Comparison of ENCODE assay signal across 1 cellular context in the genomic region with DNA sequence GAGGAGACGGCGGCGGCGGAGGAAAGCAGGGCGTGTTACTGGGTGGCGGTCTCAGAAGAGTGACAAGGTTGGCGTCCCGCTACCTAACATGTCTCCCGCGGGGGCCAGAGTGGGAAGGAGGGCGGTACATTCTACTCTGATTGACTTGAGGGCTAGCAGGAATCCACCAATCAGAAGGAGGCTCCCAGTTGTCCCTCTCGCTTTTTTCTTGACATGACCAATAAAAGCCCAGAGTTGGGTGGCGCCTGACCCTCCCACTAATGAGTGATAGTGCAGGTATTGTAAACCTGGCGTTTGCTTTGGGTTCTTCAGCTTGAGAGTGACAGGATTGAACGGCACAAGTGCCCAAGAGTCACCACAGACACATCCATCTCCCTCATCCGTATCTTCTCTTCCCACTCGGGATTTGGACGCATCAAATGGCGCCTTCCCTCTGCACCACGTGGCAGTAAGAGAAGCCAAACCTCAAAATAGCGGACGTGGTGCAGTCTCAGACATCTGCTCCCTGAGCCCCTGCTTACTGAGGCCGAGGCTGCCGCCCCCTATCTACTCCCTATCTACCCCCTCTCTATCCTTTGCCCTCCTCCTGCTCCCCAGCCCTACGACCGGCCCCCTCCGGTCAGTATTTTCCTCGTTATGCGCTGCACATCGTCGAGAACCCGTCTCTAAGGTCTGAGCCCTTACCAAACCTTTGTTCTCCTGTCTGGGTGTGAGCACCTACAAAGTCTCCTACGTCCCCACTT.
TF ChIP-seq lines count a peak whose summit lies in the region.

No MANE protein-coding gene starts in this region.

TF ChIP-seq in HCT116, 20 proteins besides CTCF, POLR2A, EP300 and RAD21 (continued from another document):
- TF ChIP-seq ELF1 (IDR thresholded peaks at IDR 0.05; ENCODE audit: borderline replicate concordance, low read depth) (no peak), CBX3 (IDR thresholded peaks at IDR 0.05; ENCODE audit: low read depth) (no peak), EGR1 (IDR thresholded peaks at IDR 0.05; ENCODE audit: low read depth) (no peak), ZFX (IDR thresholded peaks at IDR 0.05) (no peak)
- TF ChIP-seq, protein P1, sequence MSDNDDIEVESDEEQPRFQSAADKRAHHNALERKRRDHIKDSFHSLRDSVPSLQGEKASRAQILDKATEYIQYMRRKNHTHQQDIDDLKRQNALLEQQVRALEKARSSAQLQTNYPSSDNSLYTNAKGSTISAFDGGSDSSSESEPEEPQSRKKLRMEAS (IDR thresholded peaks at IDR 0.05), result peak; percentile 81
